13 cellular contexts compared by ENCODE assay signal in the genomic region with DNA sequence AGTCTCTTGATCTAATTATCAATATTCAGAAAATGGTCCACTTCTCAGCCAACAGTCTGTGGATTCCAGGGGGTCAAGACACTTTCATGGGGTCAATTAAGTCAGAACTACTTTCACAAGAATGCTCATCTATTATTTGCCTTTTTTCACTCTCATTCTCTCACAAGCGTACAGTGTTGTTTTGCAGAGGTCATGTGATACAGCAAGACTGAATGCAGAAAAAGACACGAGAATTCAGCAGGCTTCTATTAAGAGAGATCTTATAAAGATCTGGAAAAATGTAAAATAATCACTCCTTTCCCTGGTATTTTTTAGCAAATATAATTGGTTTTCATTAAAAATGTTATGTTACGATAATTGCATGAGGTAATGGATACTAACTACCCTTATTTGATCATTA.
"Had no signal": no experiment of that assay in that cellular context is flagged by ENCODE, and none has a peak within 500 bp of the region (broad histone marks: within the 10 kb centered on the region; RNA-seq: fewer than 3 reads in every experiment).

No MANE protein-coding gene starts in this region.

- ATAC-seq: gastrocnemius medialis; left cardiac atrium; left ventricle myocardium superior; naive thymus-derived CD4-positive, alpha-beta T cell; stimulated activated naive CD8-positive, alpha-beta T cell treated with anti-CD3 and anti-CD28 coated beads, Interleukin-15, Interleukin-2, amounts not matched to agents 100 U/mL and 50 U/mL, for 24 hours; upper lobe of right lung had no signal

- H3K4me3 Mint-ChIP-seq: immature natural killer cell had no signal

- DNase-seq: effector memory CD4-positive, alpha-beta T cell; gastrocnemius medialis; glutamatergic neuron; immature natural killer cell; kidney; left cardiac atrium; left ventricle myocardium superior; mesendoderm; naive thymus-derived CD4-positive, alpha-beta T cell; sigmoid colon; stimulated activated CD4-positive, alpha-beta T cell treated with anti-CD3 and anti-CD28 coated beads, Interleukin-12 subunit alpha, Interleukin-12 subunit beta, amount 100 ng/mL, for 4 hours; stimulated activated naive CD8-positive, alpha-beta T cell treated with anti-CD3 and anti-CD28 coated beads, Interleukin-15, Interleukin-2, amounts not matched to agents 100 U/mL and 50 U/mL, for 24 hours; upper lobe of right lung had no signal

- H3K27me3 Mint-ChIP-seq: naive thymus-derived CD4-positive, alpha-beta T cell had no signal

- H3K36me3 Mint-ChIP-seq: immature natural killer cell had no signal

- H3K27ac Mint-ChIP-seq: immature natural killer cell had no signal

- H3K9me3 Mint-ChIP-seq: immature natural killer cell had no signal
